Comparison of ENCODE assay signal across 8 cellular contexts in the genomic region with DNA sequence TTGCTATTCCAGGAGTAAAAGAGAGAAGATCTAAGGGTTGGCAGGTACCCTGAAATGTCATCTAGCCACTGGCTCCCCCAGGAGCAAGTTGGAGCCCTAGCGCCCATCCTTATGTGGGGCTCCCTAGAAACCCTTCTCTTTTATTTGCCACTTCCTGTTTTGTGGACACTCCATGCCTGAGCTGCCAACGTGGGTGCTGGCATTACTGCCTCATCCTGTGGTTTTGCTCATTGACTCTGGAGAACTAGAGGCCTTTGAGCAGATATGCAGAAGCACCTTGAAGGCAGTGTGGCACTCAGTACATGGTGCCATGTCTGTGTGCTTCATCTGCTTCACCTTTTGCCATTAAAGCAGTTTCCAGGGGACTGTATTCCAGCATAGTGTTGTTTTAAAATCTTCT. TPM values are rescaled to one million over a fixed set of nuclear protein-coding genes. Genes with fewer than 3 reads are reported as not detected.
DNase-seq lines count a peak whose midpoint lies in the region; ATAC-seq and TF ChIP-seq lines count a peak whose summit lies in the region.

No MANE protein-coding gene starts in this region.

- H3K4me1 Mint-ChIP-seq in WTC11: peaks cover 61% of the 10 kb centered on the region

- no peak overlapping the region for H3K4me2 ChIP-seq in hepatocyte

- CTCF ChIA-PET in WTC11 (lab: Charles Lee): interaction anchor here (1.6 kb wide), 1 partner anchor 17 kb away, joined by 5 read pairs; no protein-coding TSS in a partner anchor

- H3K4me3 Mint-ChIP-seq in WTC11: no peak overlapping the region

- intact Hi-C loops in vagina (cut with DNase I): no loop called here

- no peaks in the 10 kb centered on the region for H4K20me1 ChIP-seq in hepatocyte (ENCODE audit: insufficient read depth, poor library complexity, severe bottlenecking)

- H3K27me3 ChIP-seq in hepatocyte (no peaks in the 10 kb centered on the region), vagina (no peaks in the 10 kb centered on the region)

- peaks cover 83% of the 10 kb centered on the region for H3K79me2 ChIP-seq in hepatocyte

- no peaks in the 10 kb centered on the region for H3K27me3 Mint-ChIP-seq in WTC11 (ENCODE audit: low read depth)

- ATAC-seq in WTC11: no peak; the same call in 1 of the 2 replicates

- peak overlapping the region; percentile 80 for H3K27ac ChIP-seq in hepatocyte
- peak overlapping the region; percentile 65 for H3K27ac ChIP-seq in vagina

- no peak overlapping the region for H2AFZ ChIP-seq in hepatocyte

- peaks cover 26% of the 10 kb centered on the region for H3K4me1 ChIP-seq in hepatocyte (ENCODE audit: insufficient read depth)
- H3K4me1 ChIP-seq in vagina: peaks cover 81% of the 10 kb centered on the region

- TF ChIP-seq POLR2A in vagina (IDR thresholded peaks at IDR 0.05): no peak

- H3K9me3 ChIP-seq in hepatocyte (ENCODE audit: low read depth) (no peaks in the 10 kb centered on the region), vagina (no peaks in the 10 kb centered on the region)

- H3K27ac Mint-ChIP-seq in WTC11: no peak overlapping the region

- no peaks in the 10 kb centered on the region for H3K9me2 ChIP-seq in hepatocyte (replicated peaks; ENCODE audit: insufficient read depth)

- H3K9me3 Mint-ChIP-seq in WTC11: no peaks in the 10 kb centered on the region

- H3K4me3 ChIP-seq in hepatocyte (no peak overlapping the region), vagina (no peak overlapping the region)

- DNase-seq in stimulated activated CD4-positive, alpha-beta T cell treated with anti-CD3 and anti-CD28 coated beads, Interleukin-4, amount 100 ng/mL, for 24 hours: peak; percentile 30
- no peak for DNase-seq in stimulated activated CD4-positive, alpha-beta T cell treated with anti-CD3 and anti-CD28 coated beads, Interleukin-4, amount 100 ng/mL, for 1 hour
- DNase-seq in UCSD-AML1 (lab: John Stamatoyannopoulos, UW; ENCODE audit: unreplicated experiment) (peak; percentile 65), hepatocyte (ENCODE audit: low spot score) (no peak), vagina (ENCODE audit: extremely low spot score in 2 of 2) (no peak), WTC11 (ENCODE audit: low spot score) (no peak), occipital lobe (lab: John Stamatoyannopoulos, UW) (no peak), iPS-NIHi11 (ENCODE audit: low spot score) (no peak)

- H3K36me3 ChIP-seq in hepatocyte (replicated peaks; ENCODE audit: insufficient read depth, low read depth): no peaks in the 10 kb centered on the region
- peaks cover 0 to 18% of the 10 kb centered on the region in 2 donors for H3K36me3 ChIP-seq in vagina

- 86% methylated on average over 2 of the region's 2 CpGs for WGBS in hepatocyte (ENCODE audit: low lambda C conversion rate, missing lambda C conversion rate)

- POLR2A ChIA-PET in WTC11 (lab: Charles Lee): interaction anchor here (0.7 kb wide), 1 partner anchor 24 kb away, joined by 3 read pairs; no protein-coding TSS in a partner anchor

- peaks cover 24% of the 10 kb centered on the region for H3K36me3 Mint-ChIP-seq in WTC11

- TF ChIP-seq CTCF in hepatocyte (IDR thresholded peaks at IDR 0.05; ENCODE audit: poor library complexity) (no peak), vagina (IDR thresholded peaks at IDR 0.05) (no peak), WTC11 (IDR thresholded peaks at IDR 0.05) (no peak)

TF ChIP-seq in WTC11, 78 proteins besides CTCF, POLR2A, EP300 and RAD21:
- TF ChIP-seq, protein P1, sequence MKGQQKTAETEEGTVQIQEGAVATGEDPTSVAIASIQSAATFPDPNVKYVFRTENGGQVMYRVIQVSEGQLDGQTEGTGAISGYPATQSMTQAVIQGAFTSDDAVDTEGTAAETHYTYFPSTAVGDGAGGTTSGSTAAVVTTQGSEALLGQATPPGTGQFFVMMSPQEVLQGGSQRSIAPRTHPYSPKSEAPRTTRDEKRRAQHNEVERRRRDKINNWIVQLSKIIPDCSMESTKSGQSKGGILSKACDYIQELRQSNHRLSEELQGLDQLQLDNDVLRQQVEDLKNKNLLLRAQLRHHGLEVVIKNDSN (CRISPR knock-in tag; IDR thresholded peaks at IDR 0.05): no peak
- TF ChIP-seq ZNF317 (CRISPR knock-in tag; IDR thresholded peaks at IDR 0.05; ENCODE audit: borderline replicate concordance, low read depth) (no peak), SMAD3 (CRISPR knock-in tag; IDR thresholded peaks at IDR 0.05; ENCODE audit: borderline replicate concordance) (no peak), MAX (CRISPR knock-in tag; IDR thresholded peaks at IDR 0.05) (no peak), CDX4 (CRISPR knock-in tag; IDR thresholded peaks at IDR 0.05; ENCODE audit: borderline replicate concordance) (no peak), KAT7 (CRISPR knock-in tag; IDR thresholded peaks at IDR 0.05; ENCODE audit: borderline replicate concordance) (no peak), PRRX2 (CRISPR knock-in tag; IDR thresholded peaks at IDR 0.05) (no peak), FOXJ3 (CRISPR knock-in tag; IDR thresholded peaks at IDR 0.05; ENCODE audit: borderline replicate concordance) (no peak), ZMAT4 (CRISPR knock-in tag; IDR thresholded peaks at IDR 0.05) (no peak), ZNF425 (CRISPR knock-in tag; conservative IDR thresholded peaks at IDR 0.05) (no peak), NR1H2 (CRISPR knock-in tag; IDR thresholded peaks at IDR 0.05) (no peak), ESRRA (CRISPR knock-in tag; IDR thresholded peaks at IDR 0.05; ENCODE audit: borderline replicate concordance) (no peak), SP1 (CRISPR knock-in tag; conservative IDR thresholded peaks at IDR 0.05) (no peak), CREM (CRISPR knock-in tag; IDR thresholded peaks at IDR 0.05) (no peak)

RNA-seq across cellular contexts. Expression of gene EDEM1, which starts 8.1 kb away (rescaled TPM):
- total RNA-seq in hepatocyte (39.2 and 58.3 TPM in 2 replicates), vagina (30.9 TPM), WTC11 (2021) (18.0 to 22.4 TPM (median 18.0 TPM) in 3 replicates), occipital lobe (8.4 TPM)
- polyA plus RNA-seq in hepatocyte: 18.5 and 22.6 TPM in 2 replicates

Comparison
In these comparisons a context has a peak if more than half of its experiments do, and no peak if none do; other contexts are left out.
1. DNase-seq: peak in stimulated activated CD4-positive, alpha-beta T cell treated with anti-CD3 and anti-CD28 coated beads, Interleukin-4, amount 100 ng/mL, for 24 hours (single experiment) and UCSD-AML1 (single experiment); none in stimulated activated CD4-positive, alpha-beta T cell treated with anti-CD3 and anti-CD28 coated beads, Interleukin-4, amount 100 ng/mL, for 1 hour (single experiment), hepatocyte (single experiment), vagina (0 of 2), WTC11 (single experiment), occipital lobe (single experiment) and iPS-NIHi11 (single experiment).